13 cellular contexts compared by ENCODE assay signal in genomic region chr10:80405636-80406035, GRCh38. TPM values are rescaled to one million over a fixed set of nuclear protein-coding genes. Genes with fewer than 3 reads are reported as not detected.
DNase-seq lines count a peak whose midpoint lies in the region; TF ChIP-seq lines count a peak whose summit lies in the region.
"Had no signal": no experiment of that assay in that cellular context is flagged by ENCODE, and none has a peak within 500 bp of the region (broad histone marks: within the 10 kb centered on the region; RNA-seq: fewer than 3 reads in every experiment).

No MANE protein-coding gene starts in this region.

- H3K27ac Mint-ChIP-seq in neural progenitor cell = no peak overlapping the region
- H3K27ac Mint-ChIP-seq: CD8-positive, alpha-beta T cell had no signal

- no peaks in the 10 kb centered on the region for H3K36me3 Mint-ChIP-seq in neural progenitor cell

- peaks cover 12% of the 10 kb centered on the region for H3K27me3 ChIP-seq in neural progenitor cell
- H3K27me3 ChIP-seq: ovary had no signal

- H3F3A ChIP-seq in neural progenitor cell (ENCODE audit: low read depth) = peaks cover 7% of the 10 kb centered on the region

- H3K4me1 ChIP-seq in neural progenitor cell = peaks cover 32% of the 10 kb centered on the region

- H3K79me2 ChIP-seq in neural progenitor cell (ENCODE audit: low read depth) = peaks cover 22% of the 10 kb centered on the region

- H3K27ac ChIP-seq in caudate nucleus (ENCODE audit: low read depth, low read length) (peak overlapping the region; percentile 80), neural progenitor cell (no peak overlapping the region)

- H3K36me3 ChIP-seq in neural progenitor cell = no peaks in the 10 kb centered on the region
- H3K36me3 ChIP-seq: ovary had no signal

- no peak overlapping the region for H3K4me3 ChIP-seq in neural progenitor cell
- H3K4me3 ChIP-seq: ovary had no signal

- H3K4me2 ChIP-seq in neural progenitor cell = no peak overlapping the region

- H3K27me3 Mint-ChIP-seq in neural progenitor cell (ENCODE audit: insufficient read depth, low read depth) = peaks cover 6% of the 10 kb centered on the region

- peaks cover 36% of the 10 kb centered on the region for H3K4me1 Mint-ChIP-seq in neural progenitor cell

- DNase-seq in NCI-H2107 (lab: John Stamatoyannopoulos, UW) (peak; percentile 36), caudate nucleus (lab: John Stamatoyannopoulos, UW) (no peak), neural progenitor cell (ENCODE audit: low spot score) (peak; percentile 58), NCI-H2227 treated with DMSO at 0.1 percent for 48 hours (lab: John Stamatoyannopoulos, UW) (no peak), D341Med (ENCODE audit: low spot score) (no peak)
- no peak for DNase-seq in activated CD8-positive, alpha-beta memory T cell treated with anti-CD3 and anti-CD28 coated beads, Interleukin-2, amount 50 U/mL, for 48 hours
- DNase-seq: CD8-positive, alpha-beta T cell; erythroblast; OCI-M1; ovary; trophoblast cell had no signal

- no peak overlapping the region for H3K4me3 Mint-ChIP-seq in neural progenitor cell
- H3K4me3 Mint-ChIP-seq: CD8-positive, alpha-beta T cell had no signal

- TF ChIP-seq CTCF in neural progenitor cell (IDR thresholded peaks at IDR 0.05) = no peak

- no peaks in the 10 kb centered on the region for H3K9me3 ChIP-seq in neural progenitor cell (ENCODE audit: low read depth)
- H3K9me3 ChIP-seq: ovary had no signal

- H3K9ac ChIP-seq in neural progenitor cell = no peak overlapping the region

- H2AFZ ChIP-seq in neural progenitor cell (replicated peaks) = no peak overlapping the region

- no peaks in the 10 kb centered on the region for H3K9me3 Mint-ChIP-seq in neural progenitor cell
- H3K9me3 Mint-ChIP-seq: CD8-positive, alpha-beta T cell had no signal

- peaks cover 17% of the 10 kb centered on the region for H4K20me1 ChIP-seq in neural progenitor cell (ENCODE audit: low read depth)

RNA-seq across cellular contexts. Expression of gene PRXL2A, which starts 2.7 kb away (rescaled TPM):
- 81.4 and 107 TPM in 2 replicates for total RNA-seq in neural progenitor cell (ENCODE audit: low replicate concordance)

RNA-seq across cellular contexts. Expression of gene TSPAN14, which starts 48.5 kb away (rescaled TPM):
- 32.7 and 68.9 TPM in 2 replicates for total RNA-seq in neural progenitor cell (ENCODE audit: low replicate concordance)

RNA-seq across cellular contexts. Expression of gene DYDC2, which starts 49.1 kb away (rescaled TPM):
- 5.8 and 6.9 TPM in 2 replicates for total RNA-seq in neural progenitor cell (ENCODE audit: low replicate concordance)
- total RNA-seq: astrocyte; CD8-positive, alpha-beta T cell had no signal

RNA-seq across cellular contexts. Expression of gene DYDC1, which starts 49.1 kb away (rescaled TPM):
- total RNA-seq in neural progenitor cell (ENCODE audit: low replicate concordance) = not detected in 2 replicates
- total RNA-seq: astrocyte; CD8-positive, alpha-beta T cell; kidney epithelial cell had no signal

Comparison
In these comparisons a context has a peak if more than half of its experiments do, and no peak if none do; other contexts are left out.
1. DNase-seq: peak in NCI-H2107 (single experiment) and neural progenitor cell (single experiment); none in caudate nucleus (0 of 61), NCI-H2227 treated with DMSO at 0.1 percent for 48 hours (single experiment), activated CD8-positive, alpha-beta memory T cell treated with anti-CD3 and anti-CD28 coated beads, Interleukin-2, amount 50 U/mL, for 48 hours (single experiment) and D341Med (single experiment).